In the genomic region with DNA sequence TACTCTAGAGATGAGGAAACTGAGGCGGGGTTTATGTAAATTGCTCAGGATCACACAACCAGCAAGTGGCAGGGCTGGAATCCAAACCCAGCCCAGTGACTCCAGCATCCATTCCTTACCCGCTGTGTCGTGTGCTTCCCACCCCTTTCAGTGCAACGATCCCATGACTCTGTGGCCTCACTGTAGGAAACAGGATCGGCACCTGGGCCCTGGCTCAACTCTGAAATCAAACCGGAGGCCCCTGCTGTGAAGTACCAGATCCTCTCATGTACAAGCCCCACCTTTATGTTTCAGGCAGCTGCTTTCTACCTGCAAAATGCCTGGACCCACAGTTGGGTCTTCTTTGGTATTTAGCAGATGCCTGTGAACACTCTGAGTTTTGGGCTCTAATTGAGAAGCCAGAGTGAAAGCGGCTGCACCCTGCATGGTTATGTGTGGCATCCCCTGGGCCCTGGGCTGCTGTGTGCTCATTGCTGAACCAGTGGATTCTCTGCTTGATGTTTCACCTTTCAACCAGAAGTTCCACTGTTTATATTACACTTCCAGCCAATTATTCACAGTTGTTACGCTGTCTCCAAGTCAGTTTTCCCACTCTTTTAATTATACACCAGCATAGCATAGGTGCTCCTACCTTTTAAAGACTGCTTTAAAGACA, we compare ENCODE assay signal across 22 cellular contexts. TPM values are rescaled to one million over a fixed set of nuclear protein-coding genes. Genes with fewer than 3 reads are reported as not detected.
DNase-seq lines count a peak whose midpoint lies in the region; FAIRE-seq and TF ChIP-seq lines count a peak whose summit lies in the region.
"Had no signal": no experiment of that assay in that cellular context is flagged by ENCODE, and none has a peak within 500 bp of the region (broad histone marks: within the 10 kb centered on the region; RNA-seq: fewer than 3 reads in every experiment).

No MANE protein-coding gene starts in this region.

- H3K4me3 ChIP-seq in endodermal cell (ENCODE audit: low read length) (no peak overlapping the region), ascending aorta (no peak overlapping the region)
- H3K4me3 ChIP-seq: body of pancreas, gastroesophageal sphincter, GM23248, left lung had no signal

- H3K9me3 ChIP-seq in endodermal cell (ENCODE audit: control insufficient read depth, low read length), result no peaks in the 10 kb centered on the region
- H3K9me3 ChIP-seq in ascending aorta, result no peaks in the 10 kb centered on the region
- H3K9me3 ChIP-seq: body of pancreas, gastroesophageal sphincter, left lung had no signal

- intact Hi-C loops in ascending aorta (cut with DNase I), result loop anchor here (2.0 to 5.0 kb wide), 2 partner anchors 36 to 49 kb away; a partner anchor contains a TSS

- H3K9ac ChIP-seq in endodermal cell (ENCODE audit: extremely low read depth, low read length, poor library complexity, severe bottlenecking), result no peak overlapping the region
- H3K9ac ChIP-seq: GM23248 had no signal

- no peak overlapping the region for H3K27ac Mint-ChIP-seq in endodermal cell
- H3K27ac Mint-ChIP-seq: activated CD8-positive, alpha-beta memory T cell treated with anti-CD3 and anti-CD28 coated beads, Interleukin-2, amount 10 ng/mL, durations not matched to agents 7 days and 5 days; activated naive CD8-positive, alpha-beta T cell treated with anti-CD3 and anti-CD28 coated beads for 36 hours; activated T-helper 17 cell treated with anti-CD3 and anti-CD28 coated beads, Interleukin-2, amount 50 U/mL, for 72 hours; CD8-positive, alpha-beta T cell; dendritic cell treated with granulocyte-macrophage colony-stimulating factor and Interleukin-4, amounts not matched to agents 40 ng/mL and 50 ng/mL, for 4 days had no signal

- no peaks in the 10 kb centered on the region for H3K36me3 ChIP-seq in endodermal cell (ENCODE audit: control insufficient read depth, insufficient read depth, low read length)
- H3K36me3 ChIP-seq in ascending aorta, result no peaks in the 10 kb centered on the region
- H3K36me3 ChIP-seq: gastroesophageal sphincter, left lung had no signal

- no peak overlapping the region for H3K27ac ChIP-seq in endodermal cell (ENCODE audit: low read depth, low read length)
- H3K27ac ChIP-seq in ascending aorta, result no peak overlapping the region
- H3K27ac ChIP-seq: body of pancreas, GM23248, left lung, RWPE1 had no signal

- FAIRE-seq in D721Med (lab: Jason Lieb, UNC), result no peak
- FAIRE-seq: GM18507 had no signal

- peaks cover 5% of the 10 kb centered on the region for H3K27me3 Mint-ChIP-seq in endodermal cell (ENCODE audit: insufficient read depth)

- H3K9me3 Mint-ChIP-seq in endodermal cell, result no peaks in the 10 kb centered on the region
- H3K9me3 Mint-ChIP-seq: activated naive CD8-positive, alpha-beta T cell treated with anti-CD3 and anti-CD28 coated beads for 36 hours; activated T-helper 17 cell treated with anti-CD3 and anti-CD28 coated beads, Interleukin-2, amount 50 U/mL, for 72 hours; CD8-positive, alpha-beta T cell; dendritic cell treated with granulocyte-macrophage colony-stimulating factor and Interleukin-4, amounts not matched to agents 40 ng/mL and 50 ng/mL, for 4 days had no signal

- H3K27me3 ChIP-seq in endodermal cell (ENCODE audit: control insufficient read depth, insufficient read depth, low read length, poor library complexity, severe bottlenecking) (peaks cover 11% of the 10 kb centered on the region), ascending aorta (no peaks in the 10 kb centered on the region)
- H3K27me3 ChIP-seq: body of pancreas, gastroesophageal sphincter, left lung had no signal

- no peaks in the 10 kb centered on the region for H3K36me3 Mint-ChIP-seq in endodermal cell (ENCODE audit: low read depth)
- H3K36me3 Mint-ChIP-seq: activated CD8-positive, alpha-beta memory T cell treated with anti-CD3 and anti-CD28 coated beads, Interleukin-2, amount 10 ng/mL, durations not matched to agents 7 days and 5 days; activated naive CD8-positive, alpha-beta T cell treated with anti-CD3 and anti-CD28 coated beads for 36 hours; CD8-positive, alpha-beta T cell had no signal

- H3K4me1 ChIP-seq in endodermal cell (ENCODE audit: control insufficient read depth, insufficient read depth, low read length), result no peaks in the 10 kb centered on the region
- peaks cover 10 to 22% of the 10 kb centered on the region in 2 donors for H3K4me1 ChIP-seq in ascending aorta
- H3K4me1 ChIP-seq: body of pancreas had no signal

- TF ChIP-seq CTCF in endodermal cell (conservative IDR thresholded peaks at IDR 0.05) (no peak), ascending aorta (IDR thresholded peaks at IDR 0.05) (no peak), D721Med (IDR thresholded peaks at IDR 0.05; ENCODE audit: insufficient read depth, missing control alignments) (no peak)

- DNase-seq in DMS 273 treated with DMSO at 0.1 percent for 48 hours (lab: John Stamatoyannopoulos, UW) (peak; percentile 57), NCI-H2107 treated with DMSO at 0.1 percent for 48 hours (lab: John Stamatoyannopoulos, UW; ENCODE audit: unreplicated experiment) (peak; percentile 51), endodermal cell (peak; percentile 57), lung microvascular endothelial cell (ENCODE audit: low read depth in 2 of 2) (peak; percentile 18 to 65), Kasumi-1 (lab: John Stamatoyannopoulos, UW) (no peak), ascending aorta (ENCODE audit: low spot score in 2 of 2) (no peak), D721Med (ENCODE audit: insufficient read length, low spot score) (no peak)
- DNase-seq in effector CD4-positive, alpha-beta T cell, result no peak
- DNase-seq: activated CD4-positive, alpha-beta T cell treated with anti-CD3 and anti-CD28 coated beads for 48 hours; activated CD8-positive, alpha-beta memory T cell treated with anti-CD3 and anti-CD28 coated beads, Interleukin-2, amount 10 ng/mL, durations not matched to agents 7 days and 5 days; activated naive CD8-positive, alpha-beta T cell treated with anti-CD3 and anti-CD28 coated beads for 36 hours; body of pancreas; CD8-positive, alpha-beta T cell; GM23248; left lung; NCI-H1436 treated with DMSO at 0.1 percent for 48 hours; NCI-H446 treated with DMSO at 0.1 percent for 48 hours had no signal

- H3K4me1 Mint-ChIP-seq in endodermal cell, result no peaks in the 10 kb centered on the region
- H3K4me1 Mint-ChIP-seq: activated CD8-positive, alpha-beta memory T cell treated with anti-CD3 and anti-CD28 coated beads, Interleukin-2, amount 10 ng/mL, durations not matched to agents 7 days and 5 days; activated naive CD8-positive, alpha-beta T cell treated with anti-CD3 and anti-CD28 coated beads for 36 hours had no signal

- no peak overlapping the region for H3K4me3 Mint-ChIP-seq in endodermal cell
- H3K4me3 Mint-ChIP-seq: activated CD8-positive, alpha-beta memory T cell treated with anti-CD3 and anti-CD28 coated beads, Interleukin-2, amount 10 ng/mL, durations not matched to agents 7 days and 5 days; activated naive CD8-positive, alpha-beta T cell treated with anti-CD3 and anti-CD28 coated beads for 36 hours; activated T-helper 17 cell treated with anti-CD3 and anti-CD28 coated beads, Interleukin-2, amount 50 U/mL, for 72 hours; CD8-positive, alpha-beta T cell; dendritic cell treated with granulocyte-macrophage colony-stimulating factor and Interleukin-4, amounts not matched to agents 40 ng/mL and 50 ng/mL, for 4 days had no signal

- WGBS in endodermal cell (ENCODE audit: insufficient coverage in 1 of 2, insufficient read length in 1 of 2), 2 experiments, result 82 to 100% methylated on average over 2 to 8 of the region's 8 CpGs

RNA-seq across cellular contexts. Expression of a gene that starts 36.7 kb away (rescaled TPM):
- total RNA-seq in endodermal cell (under 1 TPM; 0.24 to 0.66 TPM), lung microvascular endothelial cell (19.4 and 20.0 TPM in 2 replicates), ascending aorta (25.8 TPM)
- polyA plus RNA-seq in endodermal cell (2013, experiment 1 of 2), result 0.18 TPM
- 0.62 TPM for polyA plus RNA-seq in endodermal cell (2013, experiment 2 of 2)
- total RNA-seq: activated naive CD8-positive, alpha-beta T cell treated with anti-CD3 and anti-CD28 coated beads for 36 hours; CD8-positive, alpha-beta T cell had no signal

Comparison
In these comparisons a context has a peak if more than half of its experiments do, and no peak if none do; other contexts are left out.
1. DNase-seq: peak in DMS 273 treated with DMSO at 0.1 percent for 48 hours (single experiment), NCI-H2107 treated with DMSO at 0.1 percent for 48 hours (single experiment), endodermal cell (single experiment) and lung microvascular endothelial cell (2 of 2); none in Kasumi-1 (0 of 2), ascending aorta (0 of 2), effector CD4-positive, alpha-beta T cell (single experiment) and D721Med (single experiment).
2. RNA of a gene that starts 36.7 kb away (total RNA-seq): 25.8 TPM in ascending aorta (single experiment) and 19.4 to 20.0 TPM in lung microvascular endothelial cell; 0.24 to 0.66 TPM in endodermal cell; every median in the first group is over 10 times any median in the second.